Comparison of ENCODE assay signal across 21 cellular contexts in the genomic region with DNA sequence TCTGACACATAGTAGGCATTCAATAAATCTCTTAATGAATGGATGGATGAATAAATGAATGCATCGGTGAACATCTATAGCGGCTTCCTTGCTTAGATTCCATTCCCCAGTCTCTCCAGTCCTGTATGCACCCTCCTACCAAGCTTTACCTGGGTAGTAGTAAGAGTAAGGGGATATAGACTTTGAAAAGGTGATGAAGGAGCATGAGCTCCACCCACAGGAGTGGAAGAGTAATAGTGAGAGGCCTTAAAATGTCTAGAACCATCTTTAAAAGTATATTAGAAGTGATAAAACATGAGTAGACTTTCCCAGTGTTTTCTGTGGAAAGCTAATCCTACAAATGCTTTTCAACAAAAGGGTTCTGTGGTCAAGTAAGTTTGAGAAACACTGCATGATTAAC. TPM values are rescaled to one million over a fixed set of nuclear protein-coding genes. Genes with fewer than 3 reads are reported as not detected.
DNase-seq lines count a peak whose midpoint lies in the region; ATAC-seq, FAIRE-seq and TF ChIP-seq lines count a peak whose summit lies in the region.
"Had no signal": no experiment of that assay in that cellular context is flagged by ENCODE, and none has a peak within 500 bp of the region (broad histone marks: within the 10 kb centered on the region; RNA-seq: fewer than 3 reads in every experiment).

No MANE protein-coding gene starts in this region.

- H3K4me3 ChIP-seq in HAP-1 = no peak overlapping the region
- H3K4me3 ChIP-seq: gastrocnemius medialis, prostate gland, skin epidermis, testis had no signal

- no peaks in the 10 kb centered on the region for H3K27me3 ChIP-seq in HAP-1 (ENCODE audit: low read depth)
- H3K27me3 ChIP-seq: gastrocnemius medialis, testis had no signal

- H3K27ac Mint-ChIP-seq in Calu3 (ENCODE audit: unreplicated experiment) = no peak overlapping the region
- H3K27ac Mint-ChIP-seq in activated naive CD4-positive, alpha-beta T cell treated with anti-CD3 and anti-CD28 coated beads, Interleukin-2, amount 50 U/mL, for 72 hours = no peak overlapping the region
- H3K27ac Mint-ChIP-seq: dendritic cell treated with granulocyte-macrophage colony-stimulating factor and Interleukin-4, amounts not matched to agents 40 ng/mL and 50 ng/mL, for 4 days; naive B cell had no signal

- in situ Hi-C loops in HAP-1 (cut with MboI; ENCODE audit: low sequenced_read_pairs) = loop anchor here (10.0 kb wide), 1 partner anchor 106 kb away; no protein-coding TSS in a partner anchor

- H3K36me3 Mint-ChIP-seq in Calu3 (ENCODE audit: insufficient read depth, unreplicated experiment) = no peaks in the 10 kb centered on the region
- H3K36me3 Mint-ChIP-seq in activated naive CD4-positive, alpha-beta T cell treated with anti-CD3 and anti-CD28 coated beads, Interleukin-2, amount 50 U/mL, for 72 hours = peaks cover 0 to under 1% of the 10 kb centered on the region in 2 donors
- H3K36me3 Mint-ChIP-seq: naive B cell had no signal

- TF ChIP-seq CTCF in Calu3 (IDR thresholded peaks at IDR 0.05; ENCODE audit: unreplicated experiment) = no peak
- 0 out of 2 replicates have a peak, but pooled peaks have one; percentile 28 for TF ChIP-seq CTCF in VCaP (conservative IDR thresholded peaks at IDR 0.05)

- no peak for ATAC-seq in activated naive CD4-positive, alpha-beta T cell treated with anti-CD3 and anti-CD28 coated beads, Interleukin-2, amount 50 U/mL, for 72 hours
- ATAC-seq in HG03095 (IDR thresholded peaks at IDR 0.05; ENCODE audit: unreplicated experiment) = no peak
- ATAC-seq: gastrocnemius medialis had no signal

- CTCF ChIA-PET in Calu3 (lab: Charles Lee) = interaction anchor here (0.7 to 1.2 kb wide), 3 partner anchors 172 to 323 kb away, joined by 3 to 12 read pairs (median 6); no protein-coding TSS in a partner anchor

- no peaks in the 10 kb centered on the region for H3K9me3 ChIP-seq in HAP-1
- H3K9me3 ChIP-seq: gastrocnemius medialis, prostate gland, testis had no signal

- H3K27ac ChIP-seq in VCaP = no peak overlapping the region
- H3K27ac ChIP-seq: epithelial cell of prostate, gastrocnemius medialis, prostate gland, skin epidermis, testis had no signal

- H3K4me1 Mint-ChIP-seq in Calu3 (ENCODE audit: low read depth, unreplicated experiment) = peaks cover under 1% of the 10 kb centered on the region
- H3K4me1 Mint-ChIP-seq: naive B cell had no signal

- intact Hi-C loops in Calu3 (cut with micrococcal nuclease; ENCODE audit: unreplicated experiment) = loop anchor here (1.0 to 10.0 kb wide), 2 partner anchors 176 to 229 kb away; no protein-coding TSS in a partner anchor

- no TSS peak for BruUV-seq in Calu3 (replicated peaks; lab: Mats Ljungman, UMichigan)

- H3K4me1 ChIP-seq in HAP-1 = peaks cover 44% of the 10 kb centered on the region
- H3K4me1 ChIP-seq: gastrocnemius medialis, prostate gland, testis had no signal

- peaks cover 7% of the 10 kb centered on the region for H3K27me3 Mint-ChIP-seq in Calu3 (ENCODE audit: unreplicated experiment)
- H3K27me3 Mint-ChIP-seq: dendritic cell treated with granulocyte-macrophage colony-stimulating factor and Interleukin-4, amounts not matched to agents 40 ng/mL and 50 ng/mL, for 4 days had no signal

- H3K36me3 ChIP-seq in HAP-1 (replicated peaks) = no peaks in the 10 kb centered on the region
- H3K36me3 ChIP-seq: gastrocnemius medialis, prostate gland had no signal

- no peak for FAIRE-seq in urothelium cell line (lab: Jason Lieb, UNC)
- FAIRE-seq: H54 had no signal

- no peak overlapping the region for H3K4me3 Mint-ChIP-seq in Calu3 (ENCODE audit: low read depth, unreplicated experiment)
- H3K4me3 Mint-ChIP-seq: dendritic cell treated with granulocyte-macrophage colony-stimulating factor and Interleukin-4, amounts not matched to agents 40 ng/mL and 50 ng/mL, for 4 days had no signal

- DNase-seq in Calu3 (peak; percentile 11), HAP-1 (ENCODE audit: low spot score in 2 of 2) (peak; percentile 52 to 87), kidney glomerular epithelial cell (lab: John Stamatoyannopoulos, UW) (peak; percentile 9), urothelium cell line (ENCODE audit: low spot score) (no peak), SKM-1 treated with dmso at 0.1 percent for 144 hours (lab: John Stamatoyannopoulos, UW; ENCODE audit: unreplicated experiment) (no peak)
- DNase-seq in activated naive CD4-positive, alpha-beta T cell treated with anti-CD3 and anti-CD28 coated beads, Interleukin-2, amount 50 U/mL, for 72 hours (ENCODE audit: low spot score in 2 of 2) = no peak
- DNase-seq: activated CD4-positive, CD25-positive, alpha-beta regulatory T cell treated with anti-CD3 and anti-CD28 coated beads, Interleukin-2, amount 50 U/mL, for 72 hours; activated CD8-positive, alpha-beta memory T cell treated with anti-CD3 and anti-CD28 coated beads, Interleukin-2, amount 50 U/mL, for 4 hours; gastrocnemius medialis; naive B cell; NCI-H1436 treated with DMSO at 0.1 percent for 48 hours; testis had no signal

- no peaks in the 10 kb centered on the region for H3K9me3 Mint-ChIP-seq in Calu3 (ENCODE audit: low read depth, unreplicated experiment)
- no peaks in the 10 kb centered on the region for H3K9me3 Mint-ChIP-seq in activated naive CD4-positive, alpha-beta T cell treated with anti-CD3 and anti-CD28 coated beads, Interleukin-2, amount 50 U/mL, for 72 hours
- H3K9me3 Mint-ChIP-seq: dendritic cell treated with granulocyte-macrophage colony-stimulating factor and Interleukin-4, amounts not matched to agents 40 ng/mL and 50 ng/mL, for 4 days had no signal

RNA-seq across cellular contexts. Expression of a gene that starts 35.5 kb away (rescaled TPM):
- total RNA-seq in Calu3 (2022) = 2.3 and 4.0 TPM in 2 replicates
- total RNA-seq in activated naive CD4-positive, alpha-beta T cell treated with anti-CD3 and anti-CD28 coated beads, Interleukin-2, amount 50 U/mL, for 72 hours = 1 to 10 TPM in 1 of 2 donors, under 1 TPM in 1; 0.66 to 1.4 TPM
- total RNA-seq: lung microvascular endothelial cell, OCI-LY7 had no signal

Comparison
In these comparisons a context has a peak if more than half of its experiments do, and no peak if none do; other contexts are left out.
1. DNase-seq: peak in Calu3 (single experiment), HAP-1 (2 of 2) and kidney glomerular epithelial cell (single experiment); none in urothelium cell line (single experiment), activated naive CD4-positive, alpha-beta T cell treated with anti-CD3 and anti-CD28 coated beads, Interleukin-2, amount 50 U/mL, for 72 hours (0 of 2) and SKM-1 treated with dmso at 0.1 percent for 144 hours (single experiment).